In genomic region chr9:84615574-84615973, GRCh38 we compare ENCODE assay signal across 14 cellular contexts.
"Had no signal": no experiment of that assay in that cellular context is flagged by ENCODE, and none has a peak within 500 bp of the region (broad histone marks: within the 10 kb centered on the region; RNA-seq: fewer than 3 reads in every experiment).

No MANE protein-coding gene starts in this region.

- H3K36me3 Mint-ChIP-seq: activated CD8-positive, alpha-beta memory T cell treated with anti-CD3 and anti-CD28 coated beads, Interleukin-2, amount 10 ng/mL, durations not matched to agents 7 days and 5 days; activated naive CD8-positive, alpha-beta T cell treated with anti-CD3 and anti-CD28 coated beads for 36 hours; stimulated activated effector memory CD8-positive, alpha-beta T cell treated with anti-CD3 and anti-CD28 coated beads, Interleukin-12 subunit alpha, Interleukin-12 subunit beta, amount 100 ng/mL, for 72 hours had no signal

- H3K4me3 ChIP-seq: tibial artery had no signal

- H3K4me3 Mint-ChIP-seq: activated CD8-positive, alpha-beta memory T cell treated with anti-CD3 and anti-CD28 coated beads, Interleukin-2, amount 10 ng/mL, durations not matched to agents 7 days and 5 days; activated naive CD8-positive, alpha-beta T cell treated with anti-CD3 and anti-CD28 coated beads for 36 hours; activated T-cell treated with anti-CD3 and anti-CD28 coated beads, Interleukin-2, amount 50 U/mL, for 4 hours; dendritic cell treated with granulocyte-macrophage colony-stimulating factor and Interleukin-4, amounts not matched to agents 40 ng/mL and 50 ng/mL, for 4 days; effector memory CD8-positive, alpha-beta T cell; neural crest cell; stimulated activated effector memory CD8-positive, alpha-beta T cell treated with anti-CD3 and anti-CD28 coated beads, Interleukin-12 subunit alpha, Interleukin-12 subunit beta, amount 100 ng/mL, for 72 hours had no signal

- H3K27me3 ChIP-seq: tibial artery had no signal

- H3K27ac Mint-ChIP-seq: activated CD8-positive, alpha-beta memory T cell treated with anti-CD3 and anti-CD28 coated beads, Interleukin-2, amount 10 ng/mL, durations not matched to agents 7 days and 5 days; activated naive CD8-positive, alpha-beta T cell treated with anti-CD3 and anti-CD28 coated beads for 36 hours; dendritic cell treated with granulocyte-macrophage colony-stimulating factor and Interleukin-4, amounts not matched to agents 40 ng/mL and 50 ng/mL, for 4 days; effector memory CD8-positive, alpha-beta T cell; stimulated activated effector memory CD8-positive, alpha-beta T cell treated with anti-CD3 and anti-CD28 coated beads, Interleukin-12 subunit alpha, Interleukin-12 subunit beta, amount 100 ng/mL, for 72 hours had no signal

- ATAC-seq: activated CD8-positive, alpha-beta memory T cell treated with anti-CD3 and anti-CD28 coated beads, Interleukin-2, amount 10 ng/mL, durations not matched to agents 7 days and 5 days; activated T-cell treated with anti-CD3 and anti-CD28 coated beads, Interleukin-2, amount 50 U/mL, for 4 hours; effector memory CD8-positive, alpha-beta T cell; stimulated activated effector memory CD8-positive, alpha-beta T cell treated with anti-CD3 and anti-CD28 coated beads, Interleukin-12 subunit alpha, Interleukin-12 subunit beta, amount 100 ng/mL, for 72 hours had no signal

- H3K4me1 ChIP-seq: tibial artery had no signal

- H3K9me3 Mint-ChIP-seq: activated naive CD8-positive, alpha-beta T cell treated with anti-CD3 and anti-CD28 coated beads for 36 hours; activated T-cell treated with anti-CD3 and anti-CD28 coated beads, Interleukin-2, amount 50 U/mL, for 4 hours; dendritic cell treated with granulocyte-macrophage colony-stimulating factor and Interleukin-4, amounts not matched to agents 40 ng/mL and 50 ng/mL, for 4 days; effector memory CD8-positive, alpha-beta T cell; stimulated activated effector memory CD8-positive, alpha-beta T cell treated with anti-CD3 and anti-CD28 coated beads, Interleukin-12 subunit alpha, Interleukin-12 subunit beta, amount 100 ng/mL, for 72 hours had no signal

- H3K4me1 Mint-ChIP-seq: activated CD8-positive, alpha-beta memory T cell treated with anti-CD3 and anti-CD28 coated beads, Interleukin-2, amount 10 ng/mL, durations not matched to agents 7 days and 5 days; activated naive CD8-positive, alpha-beta T cell treated with anti-CD3 and anti-CD28 coated beads for 36 hours; neural crest cell; stimulated activated effector memory CD8-positive, alpha-beta T cell treated with anti-CD3 and anti-CD28 coated beads, Interleukin-12 subunit alpha, Interleukin-12 subunit beta, amount 100 ng/mL, for 72 hours had no signal

- H3K36me3 ChIP-seq: tibial artery had no signal

- DNase-seq: activated CD4-positive, alpha-beta T cell treated with anti-CD3 and anti-CD28 coated beads, Interleukin-2, amount 50 U/mL, for 48 hours; activated CD4-positive, CD25-positive, alpha-beta regulatory T cell treated with anti-CD3 and anti-CD28 coated beads, Interleukin-2, amount 50 U/mL, for 72 hours; activated CD8-positive, alpha-beta memory T cell treated with anti-CD3 and anti-CD28 coated beads, Interleukin-2, amount 10 ng/mL, durations not matched to agents 7 days and 5 days; activated gamma-delta T cell; activated naive CD8-positive, alpha-beta T cell treated with anti-CD3 and anti-CD28 coated beads for 36 hours; activated T-cell treated with anti-CD3 and anti-CD28 coated beads, Interleukin-2, amount 50 U/mL, for 4 hours; cerebellar nuclear complex; effector memory CD8-positive, alpha-beta T cell; hippocampal formation; small intestine; tibial artery had no signal

- H3K27ac ChIP-seq: tibial artery had no signal

- H3K27me3 Mint-ChIP-seq: activated CD8-positive, alpha-beta memory T cell treated with anti-CD3 and anti-CD28 coated beads, Interleukin-2, amount 10 ng/mL, durations not matched to agents 7 days and 5 days; activated naive CD8-positive, alpha-beta T cell treated with anti-CD3 and anti-CD28 coated beads for 36 hours; dendritic cell treated with granulocyte-macrophage colony-stimulating factor and Interleukin-4, amounts not matched to agents 40 ng/mL and 50 ng/mL, for 4 days had no signal
